Comparison of ENCODE assay signal across 1 cellular context in the genomic region with DNA sequence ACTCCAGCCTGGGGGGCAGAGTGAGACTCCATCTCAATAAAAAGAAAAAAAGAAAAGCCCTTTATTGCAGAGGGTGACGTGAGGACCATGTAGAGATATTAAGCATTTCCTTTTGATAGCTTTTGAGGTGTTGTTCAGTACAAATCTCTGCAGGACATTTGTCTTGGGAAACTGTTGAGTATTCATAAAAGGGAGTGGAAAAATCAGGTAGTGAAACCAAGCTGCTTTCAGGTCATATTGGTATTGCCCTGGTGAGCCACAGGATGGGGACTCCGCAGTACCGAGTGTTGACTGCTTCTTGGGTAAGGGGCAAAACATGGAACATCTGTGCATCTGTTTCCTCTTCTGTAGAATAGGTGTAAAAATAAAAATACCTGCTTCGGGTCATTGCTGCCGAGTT.
TF ChIP-seq lines count a peak whose summit lies in the region.

No MANE protein-coding gene starts in this region.

TF ChIP-seq in HepG2, 621 proteins besides CTCF, POLR2A, EP300 and RAD21:
- TF ChIP-seq, protein P1, sequence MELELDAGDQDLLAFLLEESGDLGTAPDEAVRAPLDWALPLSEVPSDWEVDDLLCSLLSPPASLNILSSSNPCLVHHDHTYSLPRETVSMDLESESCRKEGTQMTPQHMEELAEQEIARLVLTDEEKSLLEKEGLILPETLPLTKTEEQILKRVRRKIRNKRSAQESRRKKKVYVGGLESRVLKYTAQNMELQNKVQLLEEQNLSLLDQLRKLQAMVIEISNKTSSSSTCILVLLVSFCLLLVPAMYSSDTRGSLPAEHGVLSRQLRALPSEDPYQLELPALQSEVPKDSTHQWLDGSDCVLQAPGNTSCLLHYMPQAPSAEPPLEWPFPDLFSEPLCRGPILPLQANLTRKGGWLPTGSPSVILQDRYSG (CRISPR knock-in tag; IDR thresholded peaks at IDR 0.05), result no peak
- TF ChIP-seq, protein P2, sequence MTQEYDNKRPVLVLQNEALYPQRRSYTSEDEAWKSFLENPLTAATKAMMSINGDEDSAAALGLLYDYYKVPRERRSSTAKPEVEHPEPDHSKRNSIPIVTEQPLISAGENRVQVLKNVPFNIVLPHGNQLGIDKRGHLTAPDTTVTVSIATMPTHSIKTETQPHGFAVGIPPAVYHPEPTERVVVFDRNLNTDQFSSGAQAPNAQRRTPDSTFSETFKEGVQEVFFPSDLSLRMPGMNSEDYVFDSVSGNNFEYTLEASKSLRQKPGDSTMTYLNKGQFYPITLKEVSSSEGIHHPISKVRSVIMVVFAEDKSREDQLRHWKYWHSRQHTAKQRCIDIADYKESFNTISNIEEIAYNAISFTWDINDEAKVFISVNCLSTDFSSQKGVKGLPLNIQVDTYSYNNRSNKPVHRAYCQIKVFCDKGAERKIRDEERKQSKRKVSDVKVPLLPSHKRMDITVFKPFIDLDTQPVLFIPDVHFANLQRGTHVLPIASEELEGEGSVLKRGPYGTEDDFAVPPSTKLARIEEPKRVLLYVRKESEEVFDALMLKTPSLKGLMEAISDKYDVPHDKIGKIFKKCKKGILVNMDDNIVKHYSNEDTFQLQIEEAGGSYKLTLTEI (CRISPR knock-in tag; conservative IDR thresholded peaks at IDR 0.05), result no peak
- TF ChIP-seq ISL2 (CRISPR knock-in tag; IDR thresholded peaks at IDR 0.05), result no peak
